ENCODE assay signal across 8 cellular contexts in the genomic region with DNA sequence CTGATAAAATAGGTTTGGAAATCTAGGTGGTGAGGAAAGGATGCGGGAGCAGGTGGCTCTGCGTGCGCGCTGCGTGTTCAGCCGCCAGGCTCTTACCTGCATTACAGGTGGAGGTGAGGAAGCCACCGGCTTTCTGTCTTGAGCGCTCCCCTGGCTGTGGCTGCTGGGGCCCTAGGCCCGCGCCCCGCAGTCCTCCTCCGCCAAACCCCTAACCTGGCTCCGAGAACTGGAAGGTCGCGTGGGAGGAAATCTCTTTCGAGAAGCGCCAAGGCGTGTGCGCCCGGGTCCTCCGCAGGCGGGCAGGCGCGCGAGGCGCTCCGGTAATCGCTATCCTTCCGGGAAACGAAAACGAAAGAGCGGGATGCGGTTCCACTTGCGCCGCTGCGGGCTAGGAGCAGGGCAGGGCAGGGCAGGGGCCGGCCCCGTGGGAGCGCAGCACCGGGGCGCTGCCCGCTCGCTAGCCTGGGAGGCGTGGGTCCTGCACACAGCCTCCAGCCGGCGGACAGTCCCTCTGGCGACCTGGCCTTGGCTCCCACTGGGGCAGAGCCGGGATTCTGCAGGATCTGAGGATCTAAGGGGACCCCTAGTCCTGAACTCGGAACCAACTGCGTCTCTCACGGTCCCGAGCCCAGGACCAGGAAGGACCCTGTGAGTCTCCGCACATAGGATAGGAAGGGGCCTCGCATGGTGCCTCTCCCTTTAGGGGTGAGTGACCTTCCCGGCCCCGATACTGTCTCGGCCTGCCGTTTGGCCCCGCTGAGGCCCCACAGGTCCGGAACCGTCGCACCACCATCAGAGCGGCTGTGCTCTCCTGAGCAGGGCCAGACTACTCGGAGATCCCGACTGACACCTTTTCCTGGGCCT. TPM values are rescaled to one million over a fixed set of nuclear protein-coding genes. Genes with fewer than 3 reads are reported as not detected.
DNase-seq lines count a peak whose midpoint lies in the region; ATAC-seq, FAIRE-seq and TF ChIP-seq lines count a peak whose summit lies in the region.

A gene (minus strand): TSS at position 230 of the 864 bp plus-strand sequence. CDS start 128 bp downstream, at position 102.

- H3K27ac ChIP-seq in adrenal gland (peak within 1 kb of the TSS in 2 of 5 donors; percentile 3 to 39), small intestine (ENCODE audit: low read depth in 1 of 2, low read length in 1 of 2) (peak within 1 kb of the TSS; percentile 87 to 88)

- H3K4me3 ChIP-seq in GM12864 (ENCODE audit: low read depth, low read length) = peak within 1 kb of the TSS; percentile 38
- H3K4me3 ChIP-seq in adrenal gland = peak within 1 kb of the TSS; percentile 35 to 72 (median 64)
- H3K4me3 ChIP-seq in iPS-11a (ENCODE audit: low read depth, low read length) = peak within 1 kb of the TSS; percentile 56
- peak within 1 kb of the TSS; percentile 43 to 54 for H3K4me3 ChIP-seq in small intestine (ENCODE audit: low read depth in 1 of 2, low read length in 2 of 2)

- WGBS in adrenal gland, 4 donors = 2 to 16% (median 10%) methylated on average over 13 to 65 of the region's 65 CpGs
- 2 to 6% (median 5%) methylated on average over 55 to 65 of the region's 65 CpGs for whole genome bisulfite sequencing in small intestine, 3 donors

- no peak for TF ChIP-seq CTCF in GM12864 (IDR thresholded peaks at IDR 0.05; ENCODE audit: low read depth, low read length, missing control alignments)
- TF ChIP-seq CTCF in adrenal gland (IDR thresholded peaks at IDR 0.05) = no peak

- FAIRE-seq in small intestine (lab: Jason Lieb, UNC) = no peak

- no peaks in the 10 kb centered on the region for H3K27me3 ChIP-seq in adrenal gland
- no peaks in the 10 kb centered on the region for H3K27me3 ChIP-seq in small intestine (ENCODE audit: control insufficient read depth in 2 of 2, insufficient read depth in 2 of 2, low read length in 2 of 2)

- no peak for ATAC-seq in GM18498 (IDR thresholded peaks at IDR 0.05; ENCODE audit: unreplicated experiment)
- no peak for ATAC-seq in HG02588 (IDR thresholded peaks at IDR 0.05; ENCODE audit: unreplicated experiment)

- intact Hi-C loops in adrenal gland (cut with DNase I) = no loop called here

- no peaks in the 10 kb centered on the region for H3K9me3 ChIP-seq in adrenal gland (replicated peaks in 1 of 3)
- H3K9me3 ChIP-seq in small intestine (ENCODE audit: control insufficient read depth, low read depth) = no peaks in the 10 kb centered on the region

- DNase-seq in GM12864 (ENCODE audit: low read depth) = no peak
- peak; percentile 16 for DNase-seq in RKO (ENCODE audit: low spot score)
- peak; percentile 32 to 61 (median 49) for DNase-seq in adrenal gland
- DNase-seq in small intestine = peak; percentile 82
- no peak for DNase-seq in NCI-H82 treated with DMSO at 0.1 percent for 48 hours (lab: John Stamatoyannopoulos, UW; ENCODE audit: unreplicated experiment)

- TF ChIP-seq POLR2A in adrenal gland (IDR thresholded peaks at IDR 0.05) = no peak

- H3K4me1 ChIP-seq in adrenal gland (replicated peaks in 1 of 2) (peaks cover 5 to 8% of the 10 kb centered on the region in 2 donors), small intestine (ENCODE audit: control insufficient read depth in 2 of 2, insufficient read depth in 1 of 2, low read depth in 1 of 2, low read length in 1 of 2) (no peaks in the 10 kb centered on the region)

- no peaks in the 10 kb centered on the region for H3K36me3 ChIP-seq in adrenal gland (replicated peaks in 1 of 2)
- no peaks in the 10 kb centered on the region for H3K36me3 ChIP-seq in small intestine (ENCODE audit: control insufficient read depth in 2 of 2, insufficient read depth in 2 of 2, low read length in 2 of 2)

RNA-seq across cellular contexts. Expression of the gene that starts here (rescaled TPM):
- total RNA-seq in adrenal gland = 1 to 10 TPM in 6 of 8 donors, under 1 TPM in 1, not detected in 1; 0.28 to 6.0 (median 2.3) TPM
- polyA plus RNA-seq in adrenal gland (1 to 10 TPM in 2 of 3 donors, under 1 TPM in 1; 0.86 to 3.0 (median 2.4) TPM), small intestine (10 to 100 TPM; 12.5 to 26.2 (median 19.5) TPM)

Comparison
In these comparisons a context has a peak if more than half of its experiments do, and no peak if none do; other contexts are left out.
1. DNase-seq: peak in RKO (single experiment), adrenal gland (7 of 7) and small intestine (single experiment); none in GM12864 (single experiment) and NCI-H82 treated with DMSO at 0.1 percent for 48 hours (single experiment).
2. Peak in every context shown above with its lines, with median percentiles within 50 percentile points of each other: H3K4me3 ChIP-seq.